Comparison of ENCODE assay signal across 8 cellular contexts in genomic region chr11:7575841-7576451, GRCh38.
DNase-seq lines count a peak whose midpoint lies in the region; ATAC-seq and TF ChIP-seq lines count a peak whose summit lies in the region.

No MANE protein-coding gene starts in this region.

- H3K36me3 ChIP-seq in right lobe of liver (no peaks in the 10 kb centered on the region), tibial nerve (no peaks in the 10 kb centered on the region)

- TF ChIP-seq CTCF in right lobe of liver (IDR thresholded peaks at IDR 0.05) = no peak
- TF ChIP-seq CTCF in tibial nerve (IDR thresholded peaks at IDR 0.05) = no peak

- peak; percentile 30 for ATAC-seq in activated naive CD8-positive, alpha-beta T cell treated with anti-CD3 and anti-CD28 coated beads, Interleukin-2, amount 10 ng/mL, durations not matched to agents 7 days and 5 days (ENCODE audit: low read depth)
- ATAC-seq in right lobe of liver (peak; percentile 34 to 58 (median 42)), HG03460 (IDR thresholded peaks at IDR 0.05; ENCODE audit: unreplicated experiment) (no peak)

- TF ChIP-seq POLR2A in right lobe of liver (IDR thresholded peaks at IDR 0.05) (no peak), tibial nerve (IDR thresholded peaks at IDR 0.05) (peak in 1 of 2 donors; percentile 39)

- WGBS in right lobe of liver (ENCODE audit: insufficient coverage, low coverage, low lambda C conversion rate, missing lambda C conversion rate) = 3% methylated on average over 5 of the region's 9 CpGs
- 12 to 24% methylated on average over 8 to 9 of the region's 9 CpGs for WGBS in tibial nerve, 2 donors

- no peak overlapping the region for H3K27ac Mint-ChIP-seq in activated naive CD4-positive, alpha-beta T cell treated with anti-CD3 and anti-CD28 coated beads for 36 hours
- H3K27ac Mint-ChIP-seq in activated naive CD8-positive, alpha-beta T cell treated with anti-CD3 and anti-CD28 coated beads, Interleukin-2, amount 10 ng/mL, durations not matched to agents 7 days and 5 days = no peak overlapping the region

- H3K27ac ChIP-seq in right lobe of liver (peak overlapping the region; percentile 59 to 84 (median 69)), tibial nerve (peak overlapping the region; percentile 88 to 94 (median 92))

- no peak overlapping the region for H3K4me3 Mint-ChIP-seq in activated naive CD4-positive, alpha-beta T cell treated with anti-CD3 and anti-CD28 coated beads for 36 hours
- H3K4me3 Mint-ChIP-seq in activated naive CD8-positive, alpha-beta T cell treated with anti-CD3 and anti-CD28 coated beads, Interleukin-2, amount 10 ng/mL, durations not matched to agents 7 days and 5 days = no peak overlapping the region

- intact Hi-C loops in activated naive CD4-positive, alpha-beta T cell treated with anti-CD3 and anti-CD28 coated beads for 36 hours (cut with micrococcal nuclease) = no loop called here
- intact Hi-C loops in right lobe of liver (cut with DNase I) = loop anchor here in 1 of 2 donors (10.0 kb wide), 1 partner anchor 79 kb away; no protein-coding TSS in a partner anchor

- H3K27me3 ChIP-seq in right lobe of liver = no peaks in the 10 kb centered on the region
- H3K27me3 ChIP-seq in tibial nerve = no peaks in the 10 kb centered on the region

- peaks cover 43% of the 10 kb centered on the region for H3K4me1 Mint-ChIP-seq in activated naive CD4-positive, alpha-beta T cell treated with anti-CD3 and anti-CD28 coated beads for 36 hours (ENCODE audit: low read depth)
- peaks cover 23% of the 10 kb centered on the region for H3K4me1 Mint-ChIP-seq in activated naive CD8-positive, alpha-beta T cell treated with anti-CD3 and anti-CD28 coated beads, Interleukin-2, amount 10 ng/mL, durations not matched to agents 7 days and 5 days

- TF ChIP-seq EP300 in tibial nerve (IDR thresholded peaks at IDR 0.05) = peak in 1 of 2 donors; percentile 53

- no peaks in the 10 kb centered on the region for H3K27me3 Mint-ChIP-seq in activated naive CD4-positive, alpha-beta T cell treated with anti-CD3 and anti-CD28 coated beads for 36 hours (ENCODE audit: low read depth)
- H3K27me3 Mint-ChIP-seq in activated naive CD8-positive, alpha-beta T cell treated with anti-CD3 and anti-CD28 coated beads, Interleukin-2, amount 10 ng/mL, durations not matched to agents 7 days and 5 days = peaks cover 28% of the 10 kb centered on the region

- DNase-seq in activated naive CD4-positive, alpha-beta T cell treated with anti-CD3 and anti-CD28 coated beads for 36 hours = peak; percentile 53
- no peak for DNase-seq in activated naive CD4-positive, alpha-beta T cell (lab: John Stamatoyannopoulos, UW)
- DNase-seq in activated naive CD8-positive, alpha-beta T cell treated with anti-CD3 and anti-CD28 coated beads, Interleukin-2, amount 10 ng/mL, durations not matched to agents 7 days and 5 days = peak; percentile 63
- DNase-seq in right lobe of liver (peak in 1 of 3 donors; percentile 53), tibial nerve (ENCODE audit: low spot score in 2 of 2) (no peak), DMS114 treated with DMSO at 0.1 percent for 48 hours (lab: John Stamatoyannopoulos, UW; ENCODE audit: unreplicated experiment) (no peak), SK-N-DZ (ENCODE audit: low spot score) (no peak)

- H3K36me3 Mint-ChIP-seq in activated naive CD4-positive, alpha-beta T cell treated with anti-CD3 and anti-CD28 coated beads for 36 hours (ENCODE audit: low read depth) = no peaks in the 10 kb centered on the region
- peaks cover 1% of the 10 kb centered on the region for H3K36me3 Mint-ChIP-seq in activated naive CD8-positive, alpha-beta T cell treated with anti-CD3 and anti-CD28 coated beads, Interleukin-2, amount 10 ng/mL, durations not matched to agents 7 days and 5 days

- H3K4me1 ChIP-seq in right lobe of liver (peaks cover 0 to 61% (median 29%) of the 10 kb centered on the region in 4 donors), tibial nerve (peaks cover 0 to 92% (median 81%) of the 10 kb centered on the region in 4 donors)

- POLR2A ChIA-PET in activated naive CD8-positive, alpha-beta T cell treated with anti-CD3 and anti-CD28 coated beads, Interleukin-2, amount 10 ng/mL, durations not matched to agents 7 days and 5 days (lab: Charles Lee) = no interaction called here

- peak overlapping the region; percentile 8 to 37 (median 10) for H3K4me3 ChIP-seq in right lobe of liver
- peak overlapping the region in 1 of 4 donors; percentile 16 for H3K4me3 ChIP-seq in tibial nerve

- H3K9me3 Mint-ChIP-seq in activated naive CD4-positive, alpha-beta T cell treated with anti-CD3 and anti-CD28 coated beads for 36 hours = no peaks in the 10 kb centered on the region
- H3K9me3 Mint-ChIP-seq in activated naive CD8-positive, alpha-beta T cell treated with anti-CD3 and anti-CD28 coated beads, Interleukin-2, amount 10 ng/mL, durations not matched to agents 7 days and 5 days = no peaks in the 10 kb centered on the region

- CTCF ChIA-PET in activated naive CD4-positive, alpha-beta T cell treated with anti-CD3 and anti-CD28 coated beads for 36 hours (lab: Charles Lee) = interaction anchor here (1.7 to 3.6 kb wide), 2 partner anchors 63 to 90 kb away, joined by 4 to 11 read pairs; partner anchors contain the start of gene PPFIBP2

- H3K9me3 ChIP-seq in right lobe of liver (no peaks in the 10 kb centered on the region), tibial nerve (no peaks in the 10 kb centered on the region)

Comparison
In these comparisons a context has a peak if more than half of its experiments do, and no peak if none do; other contexts are left out.
1. DNase-seq: peak in activated naive CD4-positive, alpha-beta T cell treated with anti-CD3 and anti-CD28 coated beads for 36 hours (single experiment) and activated naive CD8-positive, alpha-beta T cell treated with anti-CD3 and anti-CD28 coated beads, Interleukin-2, amount 10 ng/mL, durations not matched to agents 7 days and 5 days (single experiment); none in activated naive CD4-positive, alpha-beta T cell (0 of 4), tibial nerve (0 of 2), DMS114 treated with DMSO at 0.1 percent for 48 hours (single experiment) and SK-N-DZ (single experiment).